ENCODE assay signal across 1 cellular context in genomic region chr12:114476159-114476558, GRCh38.
TF ChIP-seq lines count a peak whose summit lies in the region.

No MANE protein-coding gene starts in this region.

TF ChIP-seq in SK-N-SH treated with all-trans-retinoic acid at 6 μM for 48 hours, 23 proteins besides CTCF, POLR2A, EP300 and RAD21 (continued from another document):
- TF ChIP-seq ESRRG (CRISPR knock-in tag; IDR thresholded peaks at IDR 0.05) (no peak), TOX (CRISPR knock-in tag; IDR thresholded peaks at IDR 0.05; ENCODE audit: borderline replicate concordance) (no peak), BACH2 (CRISPR knock-in tag; IDR thresholded peaks at IDR 0.05; ENCODE audit: borderline replicate concordance) (no peak), GLIS3 (CRISPR knock-in tag; IDR thresholded peaks at IDR 0.05) (no peak), ARNTL (CRISPR knock-in tag; IDR thresholded peaks at IDR 0.05; ENCODE audit: borderline replicate concordance, low read depth) (no peak), ZNF565 (CRISPR knock-in tag; conservative IDR thresholded peaks at IDR 0.05; ENCODE audit: low read depth) (no peak), ZNF8 (CRISPR knock-in tag; IDR thresholded peaks at IDR 0.05) (no peak), RARB (CRISPR knock-in tag; IDR thresholded peaks at IDR 0.05) (no peak), TCF4 (CRISPR knock-in tag; IDR thresholded peaks at IDR 0.05; ENCODE audit: borderline replicate concordance) (no peak)
- TF ChIP-seq, protein P1, sequence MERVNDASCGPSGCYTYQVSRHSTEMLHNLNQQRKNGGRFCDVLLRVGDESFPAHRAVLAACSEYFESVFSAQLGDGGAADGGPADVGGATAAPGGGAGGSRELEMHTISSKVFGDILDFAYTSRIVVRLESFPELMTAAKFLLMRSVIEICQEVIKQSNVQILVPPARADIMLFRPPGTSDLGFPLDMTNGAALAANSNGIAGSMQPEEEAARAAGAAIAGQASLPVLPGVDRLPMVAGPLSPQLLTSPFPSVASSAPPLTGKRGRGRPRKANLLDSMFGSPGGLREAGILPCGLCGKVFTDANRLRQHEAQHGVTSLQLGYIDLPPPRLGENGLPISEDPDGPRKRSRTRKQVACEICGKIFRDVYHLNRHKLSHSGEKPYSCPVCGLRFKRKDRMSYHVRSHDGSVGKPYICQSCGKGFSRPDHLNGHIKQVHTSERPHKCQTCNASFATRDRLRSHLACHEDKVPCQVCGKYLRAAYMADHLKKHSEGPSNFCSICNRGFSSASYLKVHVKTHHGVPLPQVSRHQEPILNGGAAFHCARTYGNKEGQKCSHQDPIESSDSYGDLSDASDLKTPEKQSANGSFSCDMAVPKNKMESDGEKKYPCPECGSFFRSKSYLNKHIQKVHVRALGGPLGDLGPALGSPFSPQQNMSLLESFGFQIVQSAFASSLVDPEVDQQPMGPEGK (CRISPR knock-in tag; IDR thresholded peaks at IDR 0.05; ENCODE audit: borderline replicate concordance) = no peak
